ENCODE assay signal across 8 cellular contexts in the genomic region with DNA sequence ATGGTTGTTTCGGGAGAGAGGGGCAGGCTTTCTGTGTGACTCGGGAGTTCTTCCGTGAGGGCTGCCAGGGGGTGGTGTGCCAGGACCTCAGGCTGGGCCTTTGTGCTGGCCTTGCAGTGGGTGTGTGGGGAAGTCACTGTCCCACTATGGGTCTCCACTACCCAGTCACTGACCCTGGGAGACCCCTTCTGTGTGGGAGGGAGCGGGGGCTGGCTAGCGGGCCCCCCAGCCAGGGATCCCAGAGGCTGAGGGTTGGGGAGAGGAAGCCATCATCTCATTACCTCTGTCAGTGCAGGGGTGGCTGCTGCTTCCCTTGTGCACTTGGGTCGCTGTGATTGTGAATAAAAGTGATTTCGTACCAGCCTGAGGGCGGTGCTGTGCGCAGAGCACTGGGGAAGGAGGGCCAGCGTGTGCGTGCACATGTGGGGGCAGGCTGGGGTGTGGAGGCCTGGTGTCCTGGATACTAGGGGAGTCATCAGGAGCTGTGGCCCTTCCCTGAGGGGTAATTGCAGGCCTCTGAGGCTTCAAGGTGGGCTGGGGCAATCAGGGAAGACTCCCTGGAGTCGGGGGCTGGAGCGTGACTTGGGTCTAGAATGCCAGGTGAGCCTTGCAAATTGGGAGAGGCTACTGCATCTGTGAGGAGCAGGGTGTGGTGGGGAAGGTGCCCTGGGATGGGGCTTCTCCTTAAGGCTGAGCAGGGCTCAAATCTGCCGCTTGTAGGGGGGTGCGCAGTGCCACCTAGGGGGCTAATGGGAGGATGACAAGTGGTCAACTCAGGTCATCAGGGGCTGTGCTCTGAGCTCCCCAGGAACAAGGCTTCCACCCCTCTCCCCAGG.
DNase-seq lines count a peak whose midpoint lies in the region; ATAC-seq, FAIRE-seq and TF ChIP-seq lines count a peak whose summit lies in the region.

No MANE protein-coding gene starts in this region.

- TF ChIP-seq CTCF in gastroesophageal sphincter (IDR thresholded peaks at IDR 0.05), result peak in 2 of 4 experiments; percentile 16 to 63
- TF ChIP-seq CTCF in gastrocnemius medialis (IDR thresholded peaks at IDR 0.05 in 4 of 5, conservative IDR thresholded peaks at IDR 0.05 in 1 of 5), result peak; percentile 55 to 78 (median 64)

- in situ Hi-C loops in gastrocnemius medialis (cut with MboI; ENCODE audit: low sequenced_read_pairs in 4 of 4), result loop anchor here in 2 of 4 donors (25.0 kb wide), 2 partner anchors 180 to 270 kb away; a partner anchor contains a TSS

- H3K27me3 ChIP-seq in gastroesophageal sphincter, result no peaks in the 10 kb centered on the region
- no peaks in the 10 kb centered on the region for H3K27me3 ChIP-seq in gastrocnemius medialis

- peaks cover 0 to 29% of the 10 kb centered on the region in 2 donors for H3K36me3 ChIP-seq in gastroesophageal sphincter
- no peaks in the 10 kb centered on the region for H3K36me3 ChIP-seq in gastrocnemius medialis

- intact Hi-C loops in gastrocnemius medialis (cut with DNase I; ENCODE audit: low total_unique reads), result loop anchor here (2.0 to 5.0 kb wide), 2 partner anchors 110 to 176 kb away; no protein-coding TSS in a partner anchor

- no peak overlapping the region for H3K4me3 ChIP-seq in gastroesophageal sphincter
- no peak overlapping the region for H3K4me3 ChIP-seq in gastrocnemius medialis

- no peak for FAIRE-seq in RCC 7860 (lab: Jason Lieb, UNC)

- peaks cover 0 to 12% (median 4%) of the 10 kb centered on the region in 3 donors for H3K4me1 ChIP-seq in gastroesophageal sphincter
- peaks cover 9 to 13% of the 10 kb centered on the region in 2 donors for H3K4me1 ChIP-seq in gastrocnemius medialis

- 60% methylated on average over 1 of the region's 15 CpGs; no CpG with 5 or more reads in 1 of the 2 donors for WGBS in gastroesophageal sphincter (ENCODE audit: low coverage in 1 of 2), 2 donors

- H3K9me3 ChIP-seq in gastroesophageal sphincter (peaks cover 0 to 11% (median 0%) of the 10 kb centered on the region in 3 donors), gastrocnemius medialis (no peaks in the 10 kb centered on the region)

- peak; percentile 77 for DNase-seq in D341Med (ENCODE audit: low spot score)
- DNase-seq in NCI-H146 treated with DMSO at 0.1 percent for 48 hours (lab: John Stamatoyannopoulos, UW; ENCODE audit: unreplicated experiment), result peak; percentile 7
- peak; percentile 27 for DNase-seq in activated T-cell treated with anti-CD3 and anti-CD28 coated beads for 1 hour (ENCODE audit: low read depth)
- peak in 1 of 2 donors; percentile 50 for DNase-seq in gastrocnemius medialis
- DNase-seq in RCC 7860 (ENCODE audit: low spot score), result no peak
- no peak for DNase-seq in NCI-H2029 treated with DMSO at 0.1 percent for 48 hours (lab: John Stamatoyannopoulos, UW)

- TF ChIP-seq POLR2A in gastroesophageal sphincter (IDR thresholded peaks at IDR 0.05) (no peak), gastrocnemius medialis (IDR thresholded peaks at IDR 0.05) (no peak)

- ATAC-seq in GM21515 (IDR thresholded peaks at IDR 0.05; ENCODE audit: unreplicated experiment), result peak; percentile 58
- ATAC-seq in gastroesophageal sphincter, result peak; percentile 43
- ATAC-seq in gastrocnemius medialis, result peak; percentile 51 to 63

- no peak overlapping the region for H3K27ac ChIP-seq in gastroesophageal sphincter
- H3K27ac ChIP-seq in gastrocnemius medialis, result peak overlapping the region in 1 of 4 donors; percentile 22

- no peak for TF ChIP-seq EP300 in gastroesophageal sphincter (IDR thresholded peaks at IDR 0.05)

Comparison
In these comparisons a context has a peak if more than half of its experiments do, and no peak if none do; other contexts are left out.
1. DNase-seq: peak in D341Med (single experiment), NCI-H146 treated with DMSO at 0.1 percent for 48 hours (single experiment) and activated T-cell treated with anti-CD3 and anti-CD28 coated beads for 1 hour (single experiment); none in RCC 7860 (single experiment) and NCI-H2029 treated with DMSO at 0.1 percent for 48 hours (single experiment).
2. Peak in every context shown above with its lines, with median percentiles within 50 percentile points of each other: ATAC-seq.